In the genomic region with DNA sequence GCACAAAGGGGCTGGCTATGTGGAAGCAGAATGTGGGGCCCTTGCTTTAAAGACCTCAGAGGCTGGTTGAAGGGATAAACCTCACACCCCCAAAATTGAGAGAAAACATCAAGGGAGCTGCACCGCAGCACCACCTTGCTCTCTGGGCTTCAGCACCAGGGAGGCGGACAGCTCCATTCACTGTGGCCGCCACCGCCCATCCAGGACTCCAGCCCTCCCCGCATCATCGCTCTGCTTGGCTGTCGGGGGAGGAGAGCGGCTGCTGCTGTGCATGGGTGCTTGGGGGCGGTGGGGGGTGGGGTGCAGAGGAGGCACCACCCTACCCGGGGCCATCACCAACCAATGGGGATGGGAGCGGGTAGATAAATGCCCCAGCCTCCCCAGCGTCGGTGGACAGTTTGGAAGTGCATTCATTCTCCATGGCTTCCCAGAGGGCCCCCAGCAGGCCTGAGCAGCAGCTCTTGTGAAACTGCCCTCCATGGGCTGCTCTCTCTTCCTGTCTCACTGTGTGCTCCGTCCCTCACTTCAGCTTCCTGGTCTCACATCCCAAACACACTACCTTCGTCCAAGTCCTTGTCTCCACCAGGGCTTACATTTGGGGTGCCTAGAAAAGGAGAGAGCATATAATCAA, we compare ENCODE assay signal across 9 cellular contexts.
A peak's percentile ranks its signal among the peaks of the same experiment; 100 is the strongest.
DNase-seq lines count a peak whose midpoint lies in the region; ATAC-seq and TF ChIP-seq lines count a peak whose summit lies in the region.
"Had no signal": no experiment of that assay in that cellular context is flagged by ENCODE, and none has a peak within 500 bp of the region (broad histone marks: within the 10 kb centered on the region; RNA-seq: fewer than 3 reads in every experiment).

No MANE protein-coding gene starts in this region.

- no peak for TF ChIP-seq POLR2A in vagina (IDR thresholded peaks at IDR 0.05)

- no peak overlapping the region for H3K4me3 ChIP-seq in liver (ENCODE audit: low read depth in 1 of 3, low read length in 3 of 3)
- H3K4me3 ChIP-seq in vagina = no peak overlapping the region

- H3K27me3 ChIP-seq in liver (ENCODE audit: control insufficient read depth in 4 of 4, insufficient read depth in 4 of 4, low read length in 3 of 4) = peaks cover 0 to 6% (median 3%) of the 10 kb centered on the region in 4 donors
- no peaks in the 10 kb centered on the region for H3K27me3 ChIP-seq in vagina

- ATAC-seq in activated naive CD8-positive, alpha-beta T cell treated with anti-CD3 and anti-CD28 coated beads, Interleukin-2, amount 50 U/mL, for 24 hours = peak; percentile 40

- no peaks in the 10 kb centered on the region for H3K4me1 Mint-ChIP-seq in activated naive CD8-positive, alpha-beta T cell treated with anti-CD3 and anti-CD28 coated beads, Interleukin-2, amount 50 U/mL, for 24 hours

- 17% methylated on average over 15 of the region's 15 CpGs for WGBS in liver

- H3K9me3 ChIP-seq in liver (ENCODE audit: control insufficient read depth in 4 of 4, low read length in 3 of 4) (peaks cover 0 to 9% (median 5%) of the 10 kb centered on the region in 4 donors), vagina (no peaks in the 10 kb centered on the region)

- no peak for TF ChIP-seq RAD21 in Ishikawa (IDR thresholded peaks at IDR 0.05; ENCODE audit: low read depth)
- TF ChIP-seq RAD21 in liver (IDR thresholded peaks at IDR 0.05) = no peak

- H3K4me1 ChIP-seq in liver (ENCODE audit: control insufficient read depth in 4 of 4, insufficient read depth in 4 of 4, low read length in 3 of 4) = no peaks in the 10 kb centered on the region
- no peaks in the 10 kb centered on the region for H3K4me1 ChIP-seq in vagina

- H3K36me3 Mint-ChIP-seq in activated naive CD8-positive, alpha-beta T cell treated with anti-CD3 and anti-CD28 coated beads, Interleukin-2, amount 50 U/mL, for 24 hours (ENCODE audit: low read depth) = peaks cover 3% of the 10 kb centered on the region

- H3K27ac Mint-ChIP-seq in activated naive CD8-positive, alpha-beta T cell treated with anti-CD3 and anti-CD28 coated beads, Interleukin-2, amount 50 U/mL, for 24 hours = no peak overlapping the region
- H3K27ac Mint-ChIP-seq: T-helper 2 cell treated with Interferon-gamma antibody and Interleukin-4, amounts not matched to agents 5 μg/mL and 100 μg/mL, for 36 hours had no signal

- H3K36me3 ChIP-seq in liver (ENCODE audit: control insufficient read depth in 4 of 4, insufficient read depth in 3 of 4, low read depth in 1 of 4, low read length in 3 of 4) (no peaks in the 10 kb centered on the region), vagina (no peaks in the 10 kb centered on the region)

- TF ChIP-seq CTCF in liver (IDR thresholded peaks at IDR 0.05; ENCODE audit: low read depth, low read length, missing input control) (no peak), vagina (IDR thresholded peaks at IDR 0.05) (no peak)

- peaks cover 18% of the 10 kb centered on the region for H3K9me3 Mint-ChIP-seq in activated naive CD8-positive, alpha-beta T cell treated with anti-CD3 and anti-CD28 coated beads, Interleukin-2, amount 50 U/mL, for 24 hours

- H3K9ac ChIP-seq in liver (ENCODE audit: low read depth in 1 of 2, low read length in 2 of 2) = no peak overlapping the region

- H3K27me3 Mint-ChIP-seq in activated naive CD8-positive, alpha-beta T cell treated with anti-CD3 and anti-CD28 coated beads, Interleukin-2, amount 50 U/mL, for 24 hours = peaks cover 21% of the 10 kb centered on the region

- intact Hi-C loops in vagina (cut with DNase I) = no loop called here

- DNase-seq in COLO829 (ENCODE audit: low spot score) (peak; percentile 75), DMS153 treated with DMSO at 0.1 percent for 48 hours (lab: John Stamatoyannopoulos, UW; ENCODE audit: unreplicated experiment) (no peak), GOT3 (lab: John Stamatoyannopoulos, UW) (no peak), vagina (ENCODE audit: extremely low spot score in 2 of 2) (no peak), caudate nucleus (lab: John Stamatoyannopoulos, UW) (no peak)
- peak; percentile 52 for DNase-seq in activated naive CD8-positive, alpha-beta T cell treated with anti-CD3 and anti-CD28 coated beads, Interleukin-2, amount 50 U/mL, for 24 hours

- H3K27ac ChIP-seq in liver (ENCODE audit: low read depth in 1 of 2, low read length in 2 of 2) (no peak overlapping the region), vagina (no peak overlapping the region), caudate nucleus (ENCODE audit: low read depth, low read length) (no peak overlapping the region)

- no peak overlapping the region for H3K4me3 Mint-ChIP-seq in activated naive CD8-positive, alpha-beta T cell treated with anti-CD3 and anti-CD28 coated beads, Interleukin-2, amount 50 U/mL, for 24 hours
- H3K4me3 Mint-ChIP-seq: T-helper 2 cell treated with Interferon-gamma antibody and Interleukin-4, amounts not matched to agents 5 μg/mL and 100 μg/mL, for 36 hours had no signal

- no peak for TF ChIP-seq EP300 in Ishikawa (IDR thresholded peaks at IDR 0.05; ENCODE audit: borderline replicate concordance)

TF ChIP-seq in Ishikawa, 13 proteins besides CTCF, POLR2A, EP300 and RAD21 (continues in another document):
- no peak for TF ChIP-seq TCF12 (IDR thresholded peaks at IDR 0.05; ENCODE audit: low read depth)
- no peak for TF ChIP-seq NFIC (IDR thresholded peaks at IDR 0.05)
- no peak for TF ChIP-seq TAF1 (IDR thresholded peaks at IDR 0.05; ENCODE audit: low read depth)
- no peak for TF ChIP-seq ZBTB7A (IDR thresholded peaks at IDR 0.05; ENCODE audit: low read depth)
- TF ChIP-seq, protein P1, sequence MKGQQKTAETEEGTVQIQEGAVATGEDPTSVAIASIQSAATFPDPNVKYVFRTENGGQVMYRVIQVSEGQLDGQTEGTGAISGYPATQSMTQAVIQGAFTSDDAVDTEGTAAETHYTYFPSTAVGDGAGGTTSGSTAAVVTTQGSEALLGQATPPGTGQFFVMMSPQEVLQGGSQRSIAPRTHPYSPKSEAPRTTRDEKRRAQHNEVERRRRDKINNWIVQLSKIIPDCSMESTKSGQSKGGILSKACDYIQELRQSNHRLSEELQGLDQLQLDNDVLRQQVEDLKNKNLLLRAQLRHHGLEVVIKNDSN (IDR thresholded peaks at IDR 0.05) = no peak
- no peak for TF ChIP-seq CEBPB (IDR thresholded peaks at IDR 0.05)
- TF ChIP-seq EGR1 (IDR thresholded peaks at IDR 0.05) = no peak

TF ChIP-seq in liver, 16 proteins besides CTCF, POLR2A, EP300 and RAD21:
- TF ChIP-seq HNF4A (conservative IDR thresholded peaks at IDR 0.05) = no peak
- TF ChIP-seq, protein P2, sequence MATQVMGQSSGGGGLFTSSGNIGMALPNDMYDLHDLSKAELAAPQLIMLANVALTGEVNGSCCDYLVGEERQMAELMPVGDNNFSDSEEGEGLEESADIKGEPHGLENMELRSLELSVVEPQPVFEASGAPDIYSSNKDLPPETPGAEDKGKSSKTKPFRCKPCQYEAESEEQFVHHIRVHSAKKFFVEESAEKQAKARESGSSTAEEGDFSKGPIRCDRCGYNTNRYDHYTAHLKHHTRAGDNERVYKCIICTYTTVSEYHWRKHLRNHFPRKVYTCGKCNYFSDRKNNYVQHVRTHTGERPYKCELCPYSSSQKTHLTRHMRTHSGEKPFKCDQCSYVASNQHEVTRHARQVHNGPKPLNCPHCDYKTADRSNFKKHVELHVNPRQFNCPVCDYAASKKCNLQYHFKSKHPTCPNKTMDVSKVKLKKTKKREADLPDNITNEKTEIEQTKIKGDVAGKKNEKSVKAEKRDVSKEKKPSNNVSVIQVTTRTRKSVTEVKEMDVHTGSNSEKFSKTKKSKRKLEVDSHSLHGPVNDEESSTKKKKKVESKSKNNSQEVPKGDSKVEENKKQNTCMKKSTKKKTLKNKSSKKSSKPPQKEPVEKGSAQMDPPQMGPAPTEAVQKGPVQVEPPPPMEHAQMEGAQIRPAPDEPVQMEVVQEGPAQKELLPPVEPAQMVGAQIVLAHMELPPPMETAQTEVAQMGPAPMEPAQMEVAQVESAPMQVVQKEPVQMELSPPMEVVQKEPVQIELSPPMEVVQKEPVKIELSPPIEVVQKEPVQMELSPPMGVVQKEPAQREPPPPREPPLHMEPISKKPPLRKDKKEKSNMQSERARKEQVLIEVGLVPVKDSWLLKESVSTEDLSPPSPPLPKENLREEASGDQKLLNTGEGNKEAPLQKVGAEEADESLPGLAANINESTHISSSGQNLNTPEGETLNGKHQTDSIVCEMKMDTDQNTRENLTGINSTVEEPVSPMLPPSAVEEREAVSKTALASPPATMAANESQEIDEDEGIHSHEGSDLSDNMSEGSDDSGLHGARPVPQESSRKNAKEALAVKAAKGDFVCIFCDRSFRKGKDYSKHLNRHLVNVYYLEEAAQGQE (IDR thresholded peaks at IDR 0.05) = peak; percentile 99
- TF ChIP-seq HNF4G (IDR thresholded peaks at IDR 0.05) = no peak

Comparison
In these comparisons a context has a peak if more than half of its experiments do, and no peak if none do; other contexts are left out.
1. DNase-seq: peak in COLO829 (single experiment) and activated naive CD8-positive, alpha-beta T cell treated with anti-CD3 and anti-CD28 coated beads, Interleukin-2, amount 50 U/mL, for 24 hours (single experiment); none in DMS153 treated with DMSO at 0.1 percent for 48 hours (single experiment), GOT3 (single experiment), vagina (0 of 2) and caudate nucleus (0 of 61).